In genomic region chr10:11176746-11177145, GRCh38 we compare ENCODE assay signal across 1 cellular context.
TF ChIP-seq lines count a peak whose summit lies in the region.

No MANE protein-coding gene starts in this region.

TF ChIP-seq in HepG2, 621 proteins besides CTCF, POLR2A, EP300 and RAD21 (continued from another document):
- TF ChIP-seq ZNF280B (CRISPR knock-in tag; IDR thresholded peaks at IDR 0.05; ENCODE audit: borderline replicate concordance) (no peak), PPARG (CRISPR knock-in tag; conservative IDR thresholded peaks at IDR 0.05) (no peak), YY1 (IDR thresholded peaks at IDR 0.05; ENCODE audit: insufficient read depth, insufficient replicate concordance, low read depth, low read length) (no peak), KLF12 (CRISPR knock-in tag; IDR thresholded peaks at IDR 0.05; ENCODE audit: borderline replicate concordance) (no peak)
